ENCODE assay signal across 11 cellular contexts in genomic region chr1:63662846-63663245, GRCh38.
A peak's percentile ranks its signal among the peaks of the same experiment; 100 is the strongest.
DNase-seq lines count a peak whose midpoint lies in the region; ATAC-seq and TF ChIP-seq lines count a peak whose summit lies in the region.
"Had no signal": no experiment of that assay in that cellular context is flagged by ENCODE, and none has a peak within 500 bp of the region (broad histone marks: within the 10 kb centered on the region; RNA-seq: fewer than 3 reads in every experiment).

No MANE protein-coding gene starts in this region.

- no peaks in the 10 kb centered on the region for H3K9me3 ChIP-seq in H9 (ENCODE audit: control insufficient read depth, low read depth, low read length)
- peaks cover 6% of the 10 kb centered on the region for H3K9me3 ChIP-seq in SJSA1 (replicated peaks)
- H3K9me3 ChIP-seq in skeletal muscle tissue (ENCODE audit: control insufficient read depth in 3 of 3, low read length in 3 of 3), result no peaks in the 10 kb centered on the region
- H3K9me3 ChIP-seq: pancreas had no signal

- no peak overlapping the region for H3K14ac ChIP-seq in H9 (ENCODE audit: insufficient read depth, low read length)

- DNase-seq in H9 (peak; percentile 76), SJSA1 (ENCODE audit: low read depth in 1 of 2, low spot score in 2 of 2) (peak; percentile 68 to 77), fibroblast of pulmonary artery (ENCODE audit: low read depth) (peak; percentile 28), NCI-H82 (lab: John Stamatoyannopoulos, UW) (no peak)
- DNase-seq in stimulated activated CD4-positive, alpha-beta T cell treated with anti-CD3 and anti-CD28 coated beads, Interleukin-2, amount 100 ng/mL, for 48 hours, result no peak
- DNase-seq: NCI-H526 had no signal

- H2AFZ ChIP-seq in H9 (ENCODE audit: low read length), result no peak overlapping the region

- H3K27ac Mint-ChIP-seq in H9, result peak overlapping the region in 2 of 3 experiments; percentile 51 to 75; a peak in 4 of 7 replicates

- H4K91ac ChIP-seq in H9 (ENCODE audit: insufficient read length, low read depth, low read length), result no peak overlapping the region

- H3K9ac ChIP-seq in H9 (ENCODE audit: extremely low read depth, insufficient read length, low read length), result no peak overlapping the region
- H3K9ac ChIP-seq in skeletal muscle tissue (ENCODE audit: low read depth in 1 of 3, low read length in 3 of 3), result no peak overlapping the region

- H3K27me3 Mint-ChIP-seq in H9 (ENCODE audit: low read depth), result no peaks in the 10 kb centered on the region

- no peak for ATAC-seq in HG02981 (IDR thresholded peaks at IDR 0.05; ENCODE audit: unreplicated experiment)
- no peak for ATAC-seq in GM21786 (IDR thresholded peaks at IDR 0.05; ENCODE audit: unreplicated experiment)

- no peak overlapping the region for H3K27ac ChIP-seq in H9 (ENCODE audit: insufficient read length, low read depth, low read length)
- H3K27ac ChIP-seq in SJSA1, result peak overlapping the region; percentile 88
- H3K27ac ChIP-seq in skeletal muscle tissue (ENCODE audit: low read depth, low read length), result peak overlapping the region; percentile 48

- H3K4me1 ChIP-seq in H9 (ENCODE audit: insufficient read depth, low read length) (peaks cover 12% of the 10 kb centered on the region; the same call in 1 of the 2 replicates), SJSA1 (replicated peaks) (peaks cover 24% of the 10 kb centered on the region), skeletal muscle tissue (ENCODE audit: control insufficient read depth in 3 of 3, insufficient read depth in 3 of 3, low read length in 3 of 3) (peaks cover 9 to 20% (median 19%) of the 10 kb centered on the region in 3 donors)
- H3K4me1 ChIP-seq: pancreas had no signal

- H3K23me2 ChIP-seq in H9 (ENCODE audit: insufficient read length, low read depth, low read length, poor library complexity, severe bottlenecking), result no peaks in the 10 kb centered on the region

- H3K18ac ChIP-seq in H9 (ENCODE audit: insufficient read length, low read depth, low read length), result no peak overlapping the region

- TF ChIP-seq CTCF in H9 (conservative IDR thresholded peaks at IDR 0.05), result no peak
- TF ChIP-seq CTCF in fibroblast of pulmonary artery (IDR thresholded peaks at IDR 0.05; ENCODE audit: low read length, missing control alignments), result no peak

- H2BK5ac ChIP-seq in H9 (ENCODE audit: insufficient read length, low read length), result no peak overlapping the region

- peaks cover 0 to 5% of the 10 kb centered on the region in 2 experiments; a peak in 1 of 5 replicates for H3K9me3 Mint-ChIP-seq in H9

- H3K36me3 ChIP-seq in SJSA1, result 0 out of 2 replicates have a peak, but pooled peaks cover 3% of the 10 kb centered on the region
- H3K36me3 ChIP-seq in skeletal muscle tissue (ENCODE audit: control insufficient read depth in 3 of 3, insufficient read depth in 3 of 3, low read length in 3 of 3), result peaks cover 14 to 22% (median 17%) of the 10 kb centered on the region in 3 donors

- H3K79me2 ChIP-seq in H9 (ENCODE audit: insufficient read depth, low read length), result no peaks in the 10 kb centered on the region

- H3K4me1 Mint-ChIP-seq in H9, result peaks cover 30 to 35% of the 10 kb centered on the region in 2 experiments

- H3K36me3 Mint-ChIP-seq in H9 (ENCODE audit: insufficient read depth in 1 of 3, low read depth in 3 of 3), result peaks cover 5 to 15% (median 11%) of the 10 kb centered on the region in 3 experiments; a peak in 5 of 7 replicates

- no peak overlapping the region for H4K8ac ChIP-seq in H9 (replicated peaks; ENCODE audit: insufficient read length, low read depth, low read length)

- WGBS in H9 (ENCODE audit: extremely low coverage, insufficient read length, low lambda C conversion rate), result no CpG with 5 or more reads among the region's 4 CpGs

- no peak overlapping the region for H2BK120ac ChIP-seq in H9 (ENCODE audit: low read depth, low read length, poor library complexity, severe bottlenecking)

- no peak overlapping the region for H2AK5ac ChIP-seq in H9 (ENCODE audit: insufficient read length, low read length)

- H3K4me3 ChIP-seq in SJSA1 (no peak overlapping the region), fibroblast of pulmonary artery (replicated peaks; ENCODE audit: low read depth, low read length) (no peak overlapping the region), skeletal muscle tissue (ENCODE audit: low read length in 3 of 3) (no peak overlapping the region)
- H3K4me3 ChIP-seq: pancreas had no signal

- H4K5ac ChIP-seq in H9 (ENCODE audit: insufficient read length, low read depth, low read length), result no peak overlapping the region

- no peaks in the 10 kb centered on the region for H3K79me1 ChIP-seq in H9 (ENCODE audit: insufficient read depth, low read depth, low read length, poor library complexity, severe bottlenecking)

- H3K27me3 ChIP-seq in H9 (ENCODE audit: insufficient read depth, low read length) (no peaks in the 10 kb centered on the region), SJSA1 (replicated peaks) (no peaks in the 10 kb centered on the region), skeletal muscle tissue (ENCODE audit: control insufficient read depth in 3 of 3, insufficient read depth in 3 of 3, low read length in 3 of 3) (no peaks in the 10 kb centered on the region)
- H3K27me3 ChIP-seq: pancreas had no signal

- no peaks in the 10 kb centered on the region for H4K20me1 ChIP-seq in H9 (ENCODE audit: control insufficient read depth, insufficient read depth, insufficient read length)

- H3K56ac ChIP-seq in H9 (ENCODE audit: insufficient read length, low read depth, low read length), result no peak overlapping the region

- H2BK15ac ChIP-seq in H9 (ENCODE audit: low read depth, low read length), result no peak overlapping the region

- H3K4me3 Mint-ChIP-seq in H9, result no peak overlapping the region
- H3K4me3 Mint-ChIP-seq: T-helper 2 cell treated with Interferon-gamma antibody and Interleukin-4, amounts not matched to agents 5 μg/mL and 100 μg/mL, for 36 hours had no signal

- no peak overlapping the region for H2BK20ac ChIP-seq in H9 (ENCODE audit: low read depth, low read length, poor library complexity, severe bottlenecking)

- no peak overlapping the region for H3K4me2 ChIP-seq in H9 (ENCODE audit: insufficient read depth, insufficient read length, low read length)

- no peak overlapping the region for H3K23ac ChIP-seq in H9 (ENCODE audit: insufficient read length, low read depth, low read length)

- no peak overlapping the region for H2BK12ac ChIP-seq in H9 (ENCODE audit: insufficient read length, low read depth, low read length)

- no peak overlapping the region for H3K4ac ChIP-seq in H9 (ENCODE audit: low read depth, low read length)

- no peak overlapping the region for H3T11ph ChIP-seq in H9 (ENCODE audit: low read length)

Comparison
In these comparisons a context has a peak if more than half of its experiments do, and no peak if none do; other contexts are left out.
1. DNase-seq: peak in H9 (single experiment), SJSA1 (2 of 2) and fibroblast of pulmonary artery (single experiment); none in stimulated activated CD4-positive, alpha-beta T cell treated with anti-CD3 and anti-CD28 coated beads, Interleukin-2, amount 100 ng/mL, for 48 hours (0 of 2) and NCI-H82 (single experiment).